Comparison of ENCODE assay signal across 21 cellular contexts in the genomic region with DNA sequence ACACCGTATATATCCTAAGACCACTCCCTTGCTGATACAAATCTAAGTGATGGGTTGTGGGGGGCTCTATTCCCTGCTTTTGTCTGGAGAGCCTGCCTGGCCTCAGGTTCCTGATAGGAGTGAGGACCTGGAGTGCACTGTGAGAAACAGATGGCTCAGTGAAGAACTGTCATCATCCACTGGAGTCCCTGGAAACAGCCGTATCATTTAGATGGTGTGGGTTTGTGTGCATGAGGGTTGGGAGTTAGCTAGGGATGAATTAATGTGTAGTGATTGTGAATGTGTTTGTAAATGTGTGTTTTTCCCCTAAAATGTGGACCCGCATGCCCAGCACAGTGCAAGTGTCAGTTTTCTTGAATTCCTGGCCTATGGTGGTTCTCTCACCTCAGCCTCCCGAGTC.
DNase-seq lines count a peak whose midpoint lies in the region; ATAC-seq lines count a peak whose summit lies in the region.
"Had no signal": no experiment of that assay in that cellular context is flagged by ENCODE, and none has a peak within 500 bp of the region (broad histone marks: within the 10 kb centered on the region; RNA-seq: fewer than 3 reads in every experiment).

No MANE protein-coding gene starts in this region.

- DNase-seq in NCI-H2171 treated with DMSO at 0.1 percent for 48 hours (lab: John Stamatoyannopoulos, UW) = peak; percentile 50
- no peak for DNase-seq in NCI-H2171 (lab: John Stamatoyannopoulos, UW)
- DNase-seq in mesenteric fat pad (ENCODE audit: low spot score) = peak; percentile 24
- no peak for DNase-seq in Right ventricle myocardium superior
- DNase-seq in kidney glomerular epithelial cell (lab: John Stamatoyannopoulos, UW) = no peak
- DNase-seq: AML-193; BE2C; C1 segment of cervical spinal cord; CD4-positive, alpha-beta memory T cell; CD4-positive, CD25-positive, alpha-beta regulatory T cell; CD8-positive, alpha-beta memory T cell; COR-L47; DMS 273 treated with DMSO at 0.1 percent for 48 hours; DMS153; DMS53; DMS79; DND-41; EL; GDM1 had no signal

- ATAC-seq in Right ventricle myocardium superior (ENCODE audit: poor library complexity) = no peak
- ATAC-seq: A549, GM12878 had no signal

- intact Hi-C loops in Right ventricle myocardium superior (cut with DNase I) = no loop called here

Comparison
In these comparisons a context has a peak if more than half of its experiments do, and no peak if none do; other contexts are left out.
1. DNase-seq: peak in NCI-H2171 treated with DMSO at 0.1 percent for 48 hours (single experiment) and mesenteric fat pad (single experiment); none in NCI-H2171 (single experiment), Right ventricle myocardium superior (single experiment) and kidney glomerular epithelial cell (single experiment).